Comparison of ENCODE assay signal across 11 cellular contexts in the genomic region with DNA sequence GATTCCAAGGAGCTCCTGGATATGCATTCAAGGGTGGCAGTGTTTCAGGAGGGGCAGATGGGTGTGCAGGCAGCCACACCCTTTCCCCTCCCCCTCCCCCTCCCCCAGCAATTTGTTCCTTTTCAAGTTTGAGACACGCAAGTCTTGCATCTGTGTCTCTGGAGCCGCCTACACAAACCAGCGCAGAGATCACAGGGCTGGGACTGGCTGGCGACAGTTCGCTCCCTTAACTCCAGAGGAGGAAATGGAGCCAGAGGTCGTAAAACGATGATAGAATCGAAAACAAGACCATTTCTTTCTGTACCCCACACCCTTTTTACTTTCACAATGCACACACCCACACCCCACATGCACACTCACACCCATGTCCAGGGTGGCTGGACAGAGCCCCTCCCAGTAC.
DNase-seq lines count a peak whose midpoint lies in the region; ATAC-seq and TF ChIP-seq lines count a peak whose summit lies in the region.
"Had no signal": no experiment of that assay in that cellular context is flagged by ENCODE, and none has a peak within 500 bp of the region (broad histone marks: within the 10 kb centered on the region; RNA-seq: fewer than 3 reads in every experiment).

No MANE protein-coding gene starts in this region.

- H3K9me2 ChIP-seq in MM.1S (replicated peaks; ENCODE audit: insufficient read depth, low read length) = no peaks in the 10 kb centered on the region

- intact Hi-C loops in transverse colon (cut with DNase I; ENCODE audit: low total_unique reads) = no loop called here

- TF ChIP-seq CTCF in transverse colon (IDR thresholded peaks at IDR 0.05) (peak in 2 of 5 experiments; percentile 8 to 21), MM.1S (IDR thresholded peaks at IDR 0.05; ENCODE audit: low read length) (no peak)

- no peak for TF ChIP-seq POLR2A in transverse colon (IDR thresholded peaks at IDR 0.05)

- TF ChIP-seq EP300 in transverse colon (IDR thresholded peaks at IDR 0.05; ENCODE audit: low read depth) = no peak

- H3K9ac ChIP-seq in MM.1S (ENCODE audit: low read length) = no peak overlapping the region

- no peaks in the 10 kb centered on the region for H3K27me3 ChIP-seq in muscle layer of duodenum (ENCODE audit: low read depth, low read length)
- H3K27me3 ChIP-seq in transverse colon = no peaks in the 10 kb centered on the region
- H3K27me3 ChIP-seq in MM.1S (replicated peaks; ENCODE audit: insufficient read depth, low read length) = no peaks in the 10 kb centered on the region

- no peak for ATAC-seq in HG02884 (IDR thresholded peaks at IDR 0.05; ENCODE audit: unreplicated experiment)
- ATAC-seq in HG03469 (IDR thresholded peaks at IDR 0.05; ENCODE audit: unreplicated experiment) = no peak

- H3K36me3 ChIP-seq in muscle layer of duodenum (ENCODE audit: control insufficient read depth in 1 of 2, insufficient read depth in 2 of 2, low read length in 2 of 2) (no peaks in the 10 kb centered on the region), transverse colon (no peaks in the 10 kb centered on the region), MM.1S (replicated peaks; ENCODE audit: insufficient read depth, low read length) (no peaks in the 10 kb centered on the region)

- DNase-seq in activated T-cell treated with anti-CD3 and anti-CD28 coated beads for 48 hours (ENCODE audit: low read depth) (peak; percentile 7), transverse colon (peak; percentile 84), MM.1S (no peak)
- no peak for DNase-seq in activated T-cell treated with anti-CD3 and anti-CD28 coated beads, Interleukin-2, amount 50 U/mL, for 1 hour
- peak; percentile 39 to 51 for DNase-seq in activated T-cell treated with anti-CD3 and anti-CD28 coated beads, Interleukin-2, amount 50 U/mL, for 48 hours
- DNase-seq: activated B cell treated with CpG ODN at 0.5 μM for 24 hours, dermis blood vessel endothelial cell, NCI-H2081 treated with DMSO at 0.1 percent for 48 hours had no signal

- 9% methylated on average over 8 of the region's 8 CpGs; no CpG with 5 or more reads in 1 of the 2 donors for WGBS in transverse colon (ENCODE audit: low coverage in 1 of 2), 2 donors

- in situ Hi-C loops in transverse colon (cut with MboI; ENCODE audit: low pct_ligation_motif_present in 1 of 4, low pct_unique_long_range_greater_than_20kb in 1 of 4, low sequenced_read_pairs in 3 of 4) = no loop called here

- H2AFZ ChIP-seq in MM.1S (ENCODE audit: low read length) = no peak overlapping the region

- no peaks in the 10 kb centered on the region for H3K9me3 ChIP-seq in muscle layer of duodenum (ENCODE audit: control insufficient read depth in 1 of 2, low read length in 2 of 2)
- no peaks in the 10 kb centered on the region for H3K9me3 ChIP-seq in transverse colon
- H3K9me3 ChIP-seq in MM.1S (replicated peaks; ENCODE audit: insufficient read depth, low read length) = no peaks in the 10 kb centered on the region

- no peaks in the 10 kb centered on the region for H3F3A ChIP-seq in MM.1S (ENCODE audit: insufficient read depth, low read length)

- H3K4me2 ChIP-seq in MM.1S (ENCODE audit: low read depth, low read length) = no peak overlapping the region

- peak overlapping the region in 1 of 2 donors; percentile 8 for H3K4me3 ChIP-seq in muscle layer of duodenum (ENCODE audit: low read depth in 1 of 2, low read length in 2 of 2)
- no peak overlapping the region for H3K4me3 ChIP-seq in transverse colon
- no peak overlapping the region for H3K4me3 ChIP-seq in MM.1S (ENCODE audit: low read length)

- H4K20me1 ChIP-seq in MM.1S (ENCODE audit: insufficient read depth, low read length) = no peaks in the 10 kb centered on the region

- no peaks in the 10 kb centered on the region for H3K79me2 ChIP-seq in MM.1S (ENCODE audit: low read length)

- H3K4me1 ChIP-seq in muscle layer of duodenum (ENCODE audit: control insufficient read depth in 1 of 2, insufficient read depth in 2 of 2, low read length in 2 of 2) (peaks cover 25 to 26% of the 10 kb centered on the region in 2 donors), transverse colon (peaks cover 30 to 48% (median 38%) of the 10 kb centered on the region in 4 donors), MM.1S (ENCODE audit: low read length) (no peaks in the 10 kb centered on the region)

- peak overlapping the region; percentile 58 for H3K27ac ChIP-seq in muscle layer of duodenum (ENCODE audit: low read length)
- peak overlapping the region; percentile 85 to 91 (median 88) for H3K27ac ChIP-seq in transverse colon
- no peak overlapping the region for H3K27ac ChIP-seq in MM.1S (ENCODE audit: low read length)

Comparison
In these comparisons a context has a peak if more than half of its experiments do, and no peak if none do; other contexts are left out.
1. DNase-seq: peak in activated T-cell treated with anti-CD3 and anti-CD28 coated beads for 48 hours (single experiment), activated T-cell treated with anti-CD3 and anti-CD28 coated beads, Interleukin-2, amount 50 U/mL, for 48 hours (2 of 2) and transverse colon (single experiment); none in activated T-cell treated with anti-CD3 and anti-CD28 coated beads, Interleukin-2, amount 50 U/mL, for 1 hour (single experiment) and MM.1S (single experiment).